Comparison of ENCODE assay signal across 13 cellular contexts in the genomic region with DNA sequence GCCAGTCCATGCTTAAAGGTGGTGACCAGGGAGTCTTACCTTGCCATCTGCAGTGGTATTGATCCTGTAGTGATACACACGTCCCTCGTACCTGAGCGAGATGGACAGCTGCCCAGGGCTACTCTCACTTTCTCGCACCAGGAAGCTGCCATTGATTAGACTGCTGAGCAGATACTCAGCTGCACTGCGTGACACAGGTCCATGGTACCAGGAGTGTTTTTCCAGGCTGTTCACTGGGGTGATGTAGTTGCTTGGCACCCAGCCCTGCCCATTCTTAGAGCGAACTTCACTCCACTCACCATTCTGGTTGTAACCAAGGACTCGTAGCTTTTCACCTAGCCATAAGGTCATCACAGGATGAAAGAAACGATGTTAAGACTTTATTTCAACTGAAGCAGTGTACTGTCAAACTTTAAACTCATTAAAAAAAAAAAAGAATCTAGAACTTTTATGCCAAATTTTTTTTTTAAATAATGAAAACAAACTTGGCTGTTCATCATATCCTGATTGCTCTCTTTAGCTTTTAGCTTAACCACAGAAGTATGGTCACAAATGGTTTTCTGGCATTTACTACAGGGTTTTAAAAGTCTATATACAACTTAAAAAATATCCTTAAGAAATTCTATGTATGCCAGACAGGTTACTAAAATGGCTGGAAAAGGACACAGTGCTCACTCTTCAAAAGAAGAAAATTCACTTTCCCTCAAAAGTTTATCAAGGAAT. TPM values are rescaled to one million over a fixed set of nuclear protein-coding genes. Genes with fewer than 3 reads are reported as not detected.
A peak's percentile ranks its signal among the peaks of the same experiment; 100 is the strongest.
DNase-seq lines count a peak whose midpoint lies in the region; ATAC-seq and TF ChIP-seq lines count a peak whose summit lies in the region.
"Had no signal": no experiment of that assay in that cellular context is flagged by ENCODE, and none has a peak within 500 bp of the region (broad histone marks: within the 10 kb centered on the region; RNA-seq: fewer than 3 reads in every experiment).

No MANE protein-coding gene starts in this region.

- peaks cover 3% of the 10 kb centered on the region; the same call in 1 of the 2 replicates for H3K27me3 Mint-ChIP-seq in HFFc6 (ENCODE audit: insufficient read depth)
- H3K27me3 Mint-ChIP-seq in stimulated activated memory B cell treated with anti-CD40 and anti-IgM and Interleukin-4, amounts not matched to agents 10 μg/mL and 1 μg/mL and 100 μg/mL, for 72 hours: no peaks in the 10 kb centered on the region
- H3K27me3 Mint-ChIP-seq: activated CD4-positive, alpha-beta T cell treated with anti-CD3 and anti-CD28 coated beads, Interleukin-2, amount 10 ng/mL, durations not matched to agents 7 days and 5 days had no signal

- H3K36me3 Mint-ChIP-seq in HFFc6 (ENCODE audit: low read depth): peaks cover 44% of the 10 kb centered on the region
- peaks cover 6% of the 10 kb centered on the region for H3K36me3 Mint-ChIP-seq in stimulated activated memory B cell treated with anti-CD40 and anti-IgM and Interleukin-4, amounts not matched to agents 10 μg/mL and 1 μg/mL and 100 μg/mL, for 72 hours

- intact Hi-C loops in left ventricle myocardium superior (cut with micrococcal nuclease): no loop called here
- intact Hi-C loops in sciatic nerve (cut with DNase I): loop anchor here (10.0 kb wide), 1 partner anchor 68 kb away; no protein-coding TSS in a partner anchor

- H3K4me1 Mint-ChIP-seq in HFFc6 (ENCODE audit: low read depth): peaks cover 77% of the 10 kb centered on the region
- peaks cover 15% of the 10 kb centered on the region for H3K4me1 Mint-ChIP-seq in stimulated activated memory B cell treated with anti-CD40 and anti-IgM and Interleukin-4, amounts not matched to agents 10 μg/mL and 1 μg/mL and 100 μg/mL, for 72 hours

- H3K36me3 ChIP-seq in adipocyte (ENCODE audit: control insufficient read depth, insufficient read depth, low read length, severe bottlenecking): peaks cover 60% of the 10 kb centered on the region

- H3K4me1 ChIP-seq in adipocyte (ENCODE audit: control insufficient read depth, insufficient read depth, low read length): peaks cover 61% of the 10 kb centered on the region
- H3K4me1 ChIP-seq: parathyroid adenoma had no signal

- H3K27me3 ChIP-seq in adipocyte (replicated peaks; ENCODE audit: control insufficient read depth, insufficient read depth, low read length): no peaks in the 10 kb centered on the region

- peak overlapping the region; percentile 31 for H3K9ac ChIP-seq in adipocyte (ENCODE audit: low read length)
- H3K9ac ChIP-seq: parathyroid adenoma had no signal

- peak; percentile 86 for ATAC-seq in left ventricle myocardium superior
- ATAC-seq in sciatic nerve: peak; percentile 22
- no peak for ATAC-seq in stimulated activated memory B cell treated with anti-CD40 and anti-IgM and Interleukin-4, amounts not matched to agents 10 μg/mL and 1 μg/mL and 100 μg/mL, for 72 hours

- DNase-seq in HFFc6 (no peak), adipocyte (ENCODE audit: low read depth) (peak; percentile 16), left ventricle myocardium superior (peak; percentile 51), sciatic nerve (ENCODE audit: low spot score) (no peak), cortex of kidney (lab: John Stamatoyannopoulos, UW) (no peak), SK-N-DZ (ENCODE audit: low spot score) (no peak), D341Med (ENCODE audit: low spot score) (no peak)
- DNase-seq: activated CD4-positive, alpha-beta T cell treated with anti-CD3 and anti-CD28 coated beads, Interleukin-2, amount 10 ng/mL, durations not matched to agents 7 days and 5 days; caudate nucleus; GDM1; NCI-H510A treated with DMSO at 0.1 percent for 48 hours had no signal

- H3K9me3 ChIP-seq in adipocyte (ENCODE audit: control insufficient read depth, low read length): no peaks in the 10 kb centered on the region

- TF ChIP-seq CTCF in HFFc6 (IDR thresholded peaks at IDR 0.05): no peak

- H3K4me3 ChIP-seq in adipocyte (ENCODE audit: low read length): peak overlapping the region; percentile 7

- H3K4me3 Mint-ChIP-seq in HFFc6: peak overlapping the region; percentile 74
- no peak overlapping the region for H3K4me3 Mint-ChIP-seq in stimulated activated memory B cell treated with anti-CD40 and anti-IgM and Interleukin-4, amounts not matched to agents 10 μg/mL and 1 μg/mL and 100 μg/mL, for 72 hours
- H3K4me3 Mint-ChIP-seq: activated CD4-positive, alpha-beta T cell treated with anti-CD3 and anti-CD28 coated beads, Interleukin-2, amount 10 ng/mL, durations not matched to agents 7 days and 5 days had no signal

- no peaks in the 10 kb centered on the region for H3K9me3 Mint-ChIP-seq in HFFc6
- H3K9me3 Mint-ChIP-seq in stimulated activated memory B cell treated with anti-CD40 and anti-IgM and Interleukin-4, amounts not matched to agents 10 μg/mL and 1 μg/mL and 100 μg/mL, for 72 hours: no peaks in the 10 kb centered on the region

- peak overlapping the region; percentile 85 for H3K27ac Mint-ChIP-seq in HFFc6
- no peak overlapping the region for H3K27ac Mint-ChIP-seq in stimulated activated memory B cell treated with anti-CD40 and anti-IgM and Interleukin-4, amounts not matched to agents 10 μg/mL and 1 μg/mL and 100 μg/mL, for 72 hours
- H3K27ac Mint-ChIP-seq: activated CD4-positive, alpha-beta T cell treated with anti-CD3 and anti-CD28 coated beads, Interleukin-2, amount 10 ng/mL, durations not matched to agents 7 days and 5 days had no signal

RNA-seq across cellular contexts. Expression of a gene that starts 44.6 kb away (rescaled TPM):
- total RNA-seq in HFFc6 (2021; fragmentation: NEBNext Ultra II Directional; extraction: Animal tissue kit (Norgen Biotek cat#: 25700)): 10 to 100 TPM; 21.4 to 27.6 (median 24.5) TPM
- total RNA-seq in left ventricle myocardium superior (8.7 TPM), sciatic nerve (18.4 TPM)
- polyA plus RNA-seq in SK-N-DZ (2014; cell fraction: cytosol; rRNA removed): 14.9 and 28.1 TPM in 2 replicates
- 10.4 and 27.1 TPM in 2 replicates for polyA plus RNA-seq in SK-N-DZ (2014; cell fraction: nucleus; rRNA removed)

Comparison
In these comparisons a context has a peak if more than half of its experiments do, and no peak if none do; other contexts are left out.
1. DNase-seq: peak in adipocyte (single experiment) and left ventricle myocardium superior (single experiment); none in HFFc6 (single experiment), sciatic nerve (single experiment), cortex of kidney (single experiment), SK-N-DZ (single experiment) and D341Med (single experiment).